In the genomic region with DNA sequence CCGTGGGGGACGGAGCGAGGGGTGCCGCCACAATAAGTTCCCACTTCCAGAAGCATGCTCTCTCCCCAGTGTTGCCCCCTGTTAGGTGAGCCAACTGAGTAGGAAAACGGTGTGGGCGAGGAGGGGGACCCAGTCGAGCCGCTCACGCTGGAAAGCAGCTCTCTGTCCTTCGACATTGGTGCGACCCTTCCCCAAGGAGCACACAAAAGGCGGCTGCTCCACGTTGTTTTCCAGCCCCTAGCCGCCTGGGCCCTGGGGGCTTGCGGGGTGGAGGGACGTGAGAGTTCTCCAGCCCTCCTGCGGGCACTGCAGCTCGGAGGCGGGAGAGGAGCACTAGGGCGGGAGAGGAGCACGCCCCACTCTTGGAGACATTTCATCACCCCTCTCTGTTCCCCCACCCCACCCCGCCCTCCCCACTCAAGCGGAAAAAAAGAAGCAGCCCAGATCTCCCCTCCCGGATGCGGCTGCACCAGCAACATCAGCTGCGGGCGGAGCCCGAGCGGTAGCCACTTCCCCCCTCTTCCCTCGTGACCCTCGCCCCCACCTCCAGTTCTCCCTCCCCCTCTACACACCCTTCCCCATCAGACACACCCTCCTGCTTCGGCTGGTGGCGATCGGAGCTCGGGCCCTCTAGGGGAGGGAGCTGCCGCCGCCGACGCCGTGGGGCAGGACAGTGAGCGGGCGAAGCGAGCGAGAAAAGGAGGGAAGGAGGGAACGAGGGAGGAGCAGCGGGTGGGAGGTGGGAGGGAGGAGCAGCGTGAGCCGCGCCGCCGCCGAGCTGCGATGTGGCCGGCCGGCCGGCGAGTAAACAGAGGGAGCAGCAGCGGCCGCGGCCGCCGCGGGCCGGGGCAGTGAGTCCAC, we compare ENCODE assay signal across 8 cellular contexts. TPM values are rescaled to one million over a fixed set of nuclear protein-coding genes. Genes with fewer than 3 reads are reported as not detected.
DNase-seq lines count a peak whose midpoint lies in the region; ATAC-seq, FAIRE-seq and TF ChIP-seq lines count a peak whose summit lies in the region.

Gene DOCK11 (plus strand): TSS at position 755 of the 861 bp plus-strand sequence. CDS start 157 bp downstream, outside the sequence.

- peak within 1 kb of the TSS; percentile 98 for H3K27ac Mint-ChIP-seq in activated CD4-positive, alpha-beta T cell treated with anti-CD3 and anti-CD28 coated beads for 36 hours
- peak within 1 kb of the TSS; percentile 33 for H3K27ac Mint-ChIP-seq in chondrocyte (ENCODE audit: unreplicated experiment)

- no peak for FAIRE-seq in A549 (lab: Jason Lieb, UNC)

- TF ChIP-seq EP300 in A549 (IDR thresholded peaks at IDR 0.05), result no peak

- no peak for TF ChIP-seq RAD21 in A549 (conservative IDR thresholded peaks at IDR 0.05 in 1 of 2, IDR thresholded peaks at IDR 0.05 in 1 of 2)

- H3K27ac ChIP-seq in A549, result peak within 1 kb of the TSS; percentile 66 to 91

- H3K4me1 ChIP-seq in A549, result peaks cover 10% of the 10 kb centered on the region; the same call in 2 of the 3 replicates

- peaks cover 11% of the 10 kb centered on the region for H3K36me3 Mint-ChIP-seq in activated CD4-positive, alpha-beta T cell treated with anti-CD3 and anti-CD28 coated beads for 36 hours (ENCODE audit: low read depth)
- H3K36me3 Mint-ChIP-seq in chondrocyte (ENCODE audit: low read depth), result no peaks in the 10 kb centered on the region

- TF ChIP-seq CTCF in A549 (IDR thresholded peaks at IDR 0.05) (no peak), chondrocyte (IDR thresholded peaks at IDR 0.05) (peak; percentile 8)

- no peaks in the 10 kb centered on the region for H3K9me3 Mint-ChIP-seq in activated CD4-positive, alpha-beta T cell treated with anti-CD3 and anti-CD28 coated beads for 36 hours (ENCODE audit: low read depth)
- H3K9me3 Mint-ChIP-seq in chondrocyte (ENCODE audit: low read depth), result peaks cover 4% of the 10 kb centered on the region

- no peaks in the 10 kb centered on the region for H3K27me3 Mint-ChIP-seq in activated CD4-positive, alpha-beta T cell treated with anti-CD3 and anti-CD28 coated beads for 36 hours
- H3K27me3 Mint-ChIP-seq in chondrocyte (ENCODE audit: low read depth), result no peaks in the 10 kb centered on the region

- ATAC-seq in A549 (peak; percentile 85 to 91), HG03064 (IDR thresholded peaks at IDR 0.05; ENCODE audit: low read depth, unreplicated experiment) (peak; percentile 70), left colon (peak; percentile 80)
- peak; percentile 82 for ATAC-seq in activated CD4-positive, alpha-beta T cell treated with anti-CD3 and anti-CD28 coated beads for 36 hours

- peak within 1 kb of the TSS; percentile 99 for H3K4me3 Mint-ChIP-seq in activated CD4-positive, alpha-beta T cell treated with anti-CD3 and anti-CD28 coated beads for 36 hours
- H3K4me3 Mint-ChIP-seq in chondrocyte (ENCODE audit: unreplicated experiment), result peak within 1 kb of the TSS; percentile 93

- CTCF ChIA-PET in A549 (lab: Yijun Ruan, JAX), result interaction anchor here (2.5 kb wide), 1 partner anchor 106 kb away, joined by 10 read pairs; no protein-coding TSS in a partner anchor
- CTCF ChIA-PET in activated CD4-positive, alpha-beta T cell treated with anti-CD3 and anti-CD28 coated beads for 36 hours (lab: Charles Lee), result interaction anchor here (0.7 to 0.8 kb wide), 2 partner anchors 107 to 1964 kb away, joined by 3 read pairs; no protein-coding TSS in a partner anchor

- 21% methylated on average over 27 of the region's 64 CpGs for WGBS in A549 (ENCODE audit: missing lambda C conversion rate)

- peaks cover 23% of the 10 kb centered on the region for H3K4me1 Mint-ChIP-seq in activated CD4-positive, alpha-beta T cell treated with anti-CD3 and anti-CD28 coated beads for 36 hours
- H3K4me1 Mint-ChIP-seq in chondrocyte (ENCODE audit: low read depth), result peaks cover 13% of the 10 kb centered on the region

- intact Hi-C loops in activated CD4-positive, alpha-beta T cell treated with anti-CD3 and anti-CD28 coated beads for 36 hours (cut with DNase I, micrococcal nuclease), result loop anchor here (1.0 to 5.0 kb wide), 2 partner anchors 41 to 107 kb away; no protein-coding TSS in a partner anchor
- intact Hi-C loops in left colon (cut with DNase I, micrococcal nuclease), result no loop called here

- peak within 1 kb of the TSS; percentile 66 for H3K4me3 ChIP-seq in A549

- no peaks in the 10 kb centered on the region for H3K9me3 ChIP-seq in A549

- POLR2A ChIA-PET in A549 (lab: Yijun Ruan, JAX), result interaction anchor here (0.9 kb wide), 1 partner anchor 106 kb away, joined by 8 read pairs; no protein-coding TSS in a partner anchor
- POLR2A ChIA-PET in activated CD4-positive, alpha-beta T cell treated with anti-CD3 and anti-CD28 coated beads for 36 hours (lab: Charles Lee), result interaction anchor here (0.7 to 3.3 kb wide), 3 partner anchors 34 to 75 kb away, joined by 3 to 14 read pairs (median 3); no protein-coding TSS in a partner anchor

- TF ChIP-seq POLR2A in A549 (IDR thresholded peaks at IDR 0.05; ENCODE audit: low read length) (no peak; the same call in 1 of the 2 replicates), GM18526 (IDR thresholded peaks at IDR 0.05; ENCODE audit: extremely low read depth, insufficient read length) (peak; percentile 50)

- H3K4me2 ChIP-seq in A549, result peak within 1 kb of the TSS; percentile 92

- DNase-seq in A549 (ENCODE audit: low read depth in 1 of 2, low spot score in 1 of 2), result peak; percentile 35 to 77
- peak; percentile 71 for DNase-seq in NCI-H226
- peak; percentile 90 for DNase-seq in activated CD4-positive, alpha-beta T cell treated with anti-CD3 and anti-CD28 coated beads for 36 hours
- peak; percentile 89 for DNase-seq in chondrocyte (ENCODE audit: low spot score)
- DNase-seq in left colon, result peak; percentile 67 to 83
- DNase-seq in stimulated activated CD4-positive, alpha-beta T cell treated with anti-CD3 and anti-CD28 coated beads, Interleukin-1b, Interleukin-23, amount 100 ng/mL, for 24 hours (ENCODE audit: low read depth in 4 of 4, low spot score in 1 of 4), result peak; percentile 27 to 70 (median 42)

TF ChIP-seq in A549, 52 proteins besides CTCF, POLR2A, EP300 and RAD21:
- 0 out of 2 replicates have a peak, but pooled peaks have one; percentile 29 for TF ChIP-seq USF2 (IDR thresholded peaks at IDR 0.05)
- no peak for TF ChIP-seq MAZ (IDR thresholded peaks at IDR 0.05; ENCODE audit: borderline replicate concordance, low read depth, low read length)
- peak; percentile 88 for TF ChIP-seq E2F6 (IDR thresholded peaks at IDR 0.05; ENCODE audit: borderline replicate concordance, low read depth)
- TF ChIP-seq, protein P1, sequence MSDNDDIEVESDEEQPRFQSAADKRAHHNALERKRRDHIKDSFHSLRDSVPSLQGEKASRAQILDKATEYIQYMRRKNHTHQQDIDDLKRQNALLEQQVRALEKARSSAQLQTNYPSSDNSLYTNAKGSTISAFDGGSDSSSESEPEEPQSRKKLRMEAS (IDR thresholded peaks at IDR 0.05), result peak; percentile 78

RNA-seq across cellular contexts. Expression of gene DOCK11, which starts in this region (rescaled TPM):
- polyA plus RNA-seq in A549 (2011; rRNA removed) (8.7 and 9.5 TPM in 2 replicates), A549 (2017; fragmentation: RNase III; extraction: RNeasy Plus Mini Kit Qiagen cat#74134 plus additional on column Dnase treatment) (5.8 to 7.8 TPM (median 5.9 TPM) in 3 replicates)
- 0.95 and 0.96 TPM in 2 replicates for polyA plus RNA-seq in A549 (2012; cell fraction: cytosol; rRNA removed)
- 0.71 and 1.4 TPM in 2 replicates for polyA plus RNA-seq in A549 (2012; cell fraction: nucleus; rRNA removed)
- 4.1 and 4.3 TPM in 2 replicates for polyA minus RNA-seq in A549 (2011; rRNA and poly(A)+ RNA removed)
- total RNA-seq in activated CD4-positive, alpha-beta T cell treated with anti-CD3 and anti-CD28 coated beads for 36 hours, result 10 to 100 TPM; 37.2 to 47.3 TPM
- total RNA-seq in chondrocyte (13.7 to 25.0 TPM (median 22.1 TPM) in 3 replicates), left colon (1 to 10 TPM; 4.3 to 8.3 TPM)

Comparison
In these comparisons a context has a peak if more than half of its experiments do, and no peak if none do; other contexts are left out.
1. Peak in every context shown above with its lines: DNase-seq, ATAC-seq, H3K4me3 ChIP-seq and H3K27ac ChIP-seq.
2. intact Hi-C loops: an anchor here in activated CD4-positive, alpha-beta T cell treated with anti-CD3 and anti-CD28 coated beads for 36 hours (1.0 to 5.0 kb wide); none called in left colon.